ENCODE assay signal across 8 cellular contexts in genomic region chr1:1435094-1435903, GRCh38. TPM values are rescaled to one million over a fixed set of nuclear protein-coding genes. Genes with fewer than 3 reads are reported as not detected.
DNase-seq lines count a peak whose midpoint lies in the region; ATAC-seq and TF ChIP-seq lines count a peak whose summit lies in the region.

A gene with protein sequence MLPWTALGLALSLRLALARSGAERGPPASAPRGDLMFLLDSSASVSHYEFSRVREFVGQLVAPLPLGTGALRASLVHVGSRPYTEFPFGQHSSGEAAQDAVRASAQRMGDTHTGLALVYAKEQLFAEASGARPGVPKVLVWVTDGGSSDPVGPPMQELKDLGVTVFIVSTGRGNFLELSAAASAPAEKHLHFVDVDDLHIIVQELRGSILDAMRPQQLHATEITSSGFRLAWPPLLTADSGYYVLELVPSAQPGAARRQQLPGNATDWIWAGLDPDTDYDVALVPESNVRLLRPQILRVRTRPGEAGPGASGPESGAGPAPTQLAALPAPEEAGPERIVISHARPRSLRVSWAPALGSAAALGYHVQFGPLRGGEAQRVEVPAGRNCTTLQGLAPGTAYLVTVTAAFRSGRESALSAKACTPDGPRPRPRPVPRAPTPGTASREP (plus strand): TSS chr1:1435690. CDS start chr1:1435749, 59 bp downstream.

- H3K4me3 ChIP-seq in PC-3 (ENCODE audit: low read length) (peak within 1 kb of the TSS; percentile 88), gastroesophageal sphincter (peak within 1 kb of the TSS; percentile 34 to 71), neuron (ENCODE audit: low read length) (peak within 1 kb of the TSS; percentile 25), stomach smooth muscle (ENCODE audit: low read length in 2 of 2) (peak within 1 kb of the TSS; percentile 78 to 83)

- peaks cover 13% of the 10 kb centered on the region for H3K79me2 ChIP-seq in PC-3 (ENCODE audit: low read length)

- no TSS peak for BruUV-seq in PC-3 (replicated peaks; lab: Mats Ljungman, UMichigan)

- POLR2A ChIA-PET in PC-3 (lab: Charles Lee; ENCODE audit: unreplicated experiment) = no interaction called here

- H3K27me3 ChIP-seq in PC-3 (ENCODE audit: low read length) = no peaks in the 10 kb centered on the region
- H3K27me3 ChIP-seq in gastroesophageal sphincter = no peaks in the 10 kb centered on the region
- no peaks in the 10 kb centered on the region for H3K27me3 ChIP-seq in neuron (ENCODE audit: insufficient read depth, low read length)
- H3K27me3 ChIP-seq in stomach smooth muscle (ENCODE audit: control insufficient read depth in 1 of 2, insufficient read depth in 2 of 2, low read length in 2 of 2) = no peaks in the 10 kb centered on the region

- H3K4me2 ChIP-seq in PC-3 (ENCODE audit: low read length) = peak within 1 kb of the TSS; percentile 100

- peak within 1 kb of the TSS; percentile 59 for H2AFZ ChIP-seq in PC-3 (ENCODE audit: low read length)
- no peak within 1 kb of the TSS for H2AFZ ChIP-seq in neuron (ENCODE audit: low read depth, low read length)

- 20 to 100% methylated on average over 1 of the region's 91 CpGs for WGBS in gastroesophageal sphincter (ENCODE audit: low coverage in 1 of 2), 2 donors

- no peaks in the 10 kb centered on the region for H4K20me1 ChIP-seq in PC-3 (ENCODE audit: low read length)

- H3F3A ChIP-seq in PC-3 (ENCODE audit: low read length, unreplicated experiment) = no peaks in the 10 kb centered on the region

- H3K9ac ChIP-seq in PC-3 (ENCODE audit: low read length) (peak within 1 kb of the TSS; percentile 61), stomach smooth muscle (ENCODE audit: low read length in 2 of 2) (peak within 1 kb of the TSS; percentile 76 to 82)

- intact Hi-C loops in PC-3 (cut with micrococcal nuclease) = no loop called here

- ATAC-seq in PC-3 (peak; percentile 74), gastroesophageal sphincter (peak; percentile 71)

- H3K9me2 ChIP-seq in PC-3 (replicated peaks; ENCODE audit: low read length) = no peaks in the 10 kb centered on the region

- no peaks in the 10 kb centered on the region for H3K9me3 ChIP-seq in PC-3 (ENCODE audit: low read length)
- H3K9me3 ChIP-seq in gastroesophageal sphincter = no peaks in the 10 kb centered on the region
- no peaks in the 10 kb centered on the region for H3K9me3 ChIP-seq in neuron (ENCODE audit: low read length)
- H3K9me3 ChIP-seq in stomach smooth muscle (ENCODE audit: control insufficient read depth in 2 of 2, low read length in 2 of 2) = no peaks in the 10 kb centered on the region

- TF ChIP-seq CTCF in PC-3 (conservative IDR thresholded peaks at IDR 0.05; ENCODE audit: low read depth, low read length) (no peak), gastroesophageal sphincter (IDR thresholded peaks at IDR 0.05) (peak in 1 of 4 experiments; percentile 4)

- CTCF ChIA-PET in PC-3 (lab: Charles Lee) = no interaction called here

- DNase-seq in NCI-H2171 (lab: John Stamatoyannopoulos, UW) = peak; percentile 37
- no peak for DNase-seq in NCI-H2171 treated with DMSO at 0.1 percent for 48 hours (lab: John Stamatoyannopoulos, UW)
- DNase-seq in PC-3 = peak; percentile 88
- peak; percentile 68 for DNase-seq in activated naive CD4-positive, alpha-beta T cell treated with anti-CD3 and anti-CD28 coated beads, Interleukin-2, amount 50 U/mL, for 16 hours
- no peak for DNase-seq in cortex of kidney (lab: John Stamatoyannopoulos, UW)

- H3K27ac ChIP-seq in PC-3 (ENCODE audit: low read length) (no peak within 1 kb of the TSS), gastroesophageal sphincter (peak within 1 kb of the TSS; percentile 79 to 97 (median 94)), stomach smooth muscle (ENCODE audit: low read length) (peak within 1 kb of the TSS; percentile 99)

- TF ChIP-seq EP300 in gastroesophageal sphincter (IDR thresholded peaks at IDR 0.05) = no peak

- H3K4me1 ChIP-seq in PC-3 (ENCODE audit: insufficient read depth, low read length) (peaks cover 48% of the 10 kb centered on the region), gastroesophageal sphincter (peaks cover 0 to 95% (median 71%) of the 10 kb centered on the region in 3 donors), neuron (ENCODE audit: insufficient read depth, low read length) (peaks cover 58% of the 10 kb centered on the region), stomach smooth muscle (ENCODE audit: control insufficient read depth, insufficient read depth, low read length) (peaks cover 79% of the 10 kb centered on the region)

- TF ChIP-seq POLR2A in gastroesophageal sphincter (IDR thresholded peaks at IDR 0.05) = peak in 1 of 2 donors; percentile 54

- H3K36me3 ChIP-seq in PC-3 (ENCODE audit: low read depth, low read length) = no peaks in the 10 kb centered on the region
- H3K36me3 ChIP-seq in gastroesophageal sphincter = peaks cover 0 to 19% of the 10 kb centered on the region in 2 donors
- no peaks in the 10 kb centered on the region for H3K36me3 ChIP-seq in neuron (ENCODE audit: insufficient read depth, low read length)
- H3K36me3 ChIP-seq in stomach smooth muscle (ENCODE audit: control insufficient read depth in 2 of 2, insufficient read depth in 2 of 2, low read length in 2 of 2) = no peaks in the 10 kb centered on the region

RNA-seq across cellular contexts. Expression of the gene that starts here (rescaled TPM):
- total RNA-seq in PC-3 (2014; rRNA removed) (59.1 and 74.5 TPM in 2 replicates), gastroesophageal sphincter (100 to 1,000 TPM in 2 of 4 donors, 10 to 100 TPM in 2; 59.8 to 137 (median 96.4) TPM)

Comparison
In these comparisons a context has a peak if more than half of its experiments do, and no peak if none do; other contexts are left out.
1. DNase-seq: peak in NCI-H2171 (single experiment), PC-3 (single experiment) and activated naive CD4-positive, alpha-beta T cell treated with anti-CD3 and anti-CD28 coated beads, Interleukin-2, amount 50 U/mL, for 16 hours (single experiment); none in NCI-H2171 treated with DMSO at 0.1 percent for 48 hours (single experiment) and cortex of kidney (single experiment).
2. H3K4me3 ChIP-seq: peak in every context shown above with its lines; median percentile 88 in PC-3; 80 in stomach smooth muscle; 52 in gastroesophageal sphincter; 25 in neuron.